8 cellular contexts compared by ENCODE assay signal in the genomic region with DNA sequence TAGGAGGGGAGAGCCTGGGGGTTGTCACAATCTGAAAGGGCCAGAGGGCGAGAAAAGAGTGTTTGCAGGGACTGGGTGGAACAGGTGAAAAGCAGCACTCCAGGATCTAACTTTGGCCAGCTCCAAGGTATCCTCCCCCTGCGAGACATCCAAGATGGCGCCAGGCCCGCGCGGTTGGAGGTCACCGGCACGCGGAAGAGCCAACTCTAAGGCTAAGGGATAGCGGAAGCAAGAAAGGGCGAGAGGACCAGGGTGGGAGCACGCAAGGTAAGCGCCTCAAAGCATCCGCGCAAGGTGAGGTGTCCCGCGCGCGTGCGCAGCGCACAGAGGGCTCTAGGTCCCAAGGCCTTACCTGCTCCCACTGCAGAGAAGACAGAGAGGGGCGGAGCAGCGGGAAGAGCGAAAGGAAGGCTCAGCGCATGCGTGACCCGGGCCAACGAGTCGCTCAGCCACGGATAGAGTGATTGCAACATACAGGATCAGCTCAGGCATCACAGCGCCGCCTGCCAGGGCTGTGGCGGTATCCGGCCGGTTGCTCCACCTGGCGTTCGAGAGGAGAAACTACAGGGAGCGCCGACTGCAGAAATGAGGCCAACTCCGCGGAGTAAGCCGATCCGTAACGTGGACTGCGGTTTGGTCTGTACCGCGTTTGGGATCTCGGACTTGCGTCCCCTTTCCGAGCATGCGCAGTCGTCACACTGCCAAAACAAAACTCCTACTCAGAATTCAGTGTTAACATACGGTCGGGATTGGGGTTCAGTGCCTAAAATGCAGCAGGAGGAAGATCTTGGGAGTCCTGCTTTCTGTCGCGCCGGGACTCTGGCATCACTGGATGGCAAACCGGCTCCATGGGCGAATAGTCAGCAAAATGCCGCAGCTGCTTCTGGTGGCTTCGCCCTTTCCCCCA. TPM values are rescaled to one million over a fixed set of nuclear protein-coding genes. Genes with fewer than 3 reads are reported as not detected.
DNase-seq lines count a peak whose midpoint lies in the region; ATAC-seq lines count a peak whose summit lies in the region.

A gene (minus strand): TSS at position 383 of the 907 bp plus-strand sequence. CDS start 3,469 bp downstream, outside the sequence.

- peak; percentile 99 for DNase-seq in DMS53 (lab: John Stamatoyannopoulos, UW)
- peak; percentile 99 for DNase-seq in OCI-M1 (lab: John Stamatoyannopoulos, UW)
- DNase-seq in activated T-cell treated with anti-CD3 and anti-CD28 coated beads for 24 hours (ENCODE audit: low read depth): peak; percentile 97
- DNase-seq in epidermal melanocyte (ENCODE audit: insufficient read length, low spot score): peak; percentile 92
- peak; percentile 93 to 96 for DNase-seq in stimulated activated CD8-positive, alpha-beta memory T cell treated with anti-CD3 and anti-CD28 coated beads, Interleukin-4, amount 100 ng/mL, for 1 hour (ENCODE audit: low read depth in 2 of 2, low spot score in 1 of 2)

- H3K4me3 Mint-ChIP-seq in IgD-negative memory B cell: peak within 1 kb of the TSS; percentile 87 to 99 (median 99)

- H3K4me3 ChIP-seq in mononuclear cell (ENCODE audit: low read length): peak within 1 kb of the TSS; percentile 65

- peak; percentile 93 for ATAC-seq in GM21529 (IDR thresholded peaks at IDR 0.05; ENCODE audit: unreplicated experiment)

- H3K27me3 Mint-ChIP-seq in IgD-negative memory B cell: peaks cover 26% of the 10 kb centered on the region

- H3K27ac Mint-ChIP-seq in IgD-negative memory B cell: peak within 1 kb of the TSS; percentile 47 to 98 (median 94)

- H3K4me1 Mint-ChIP-seq in IgD-negative memory B cell: peaks cover 0 to 21% (median 13%) of the 10 kb centered on the region in 3 donors

- H3K27me3 ChIP-seq in mononuclear cell (ENCODE audit: insufficient read depth, low read length): peaks cover 21% of the 10 kb centered on the region

- H3K36me3 Mint-ChIP-seq in IgD-negative memory B cell: no peaks in the 10 kb centered on the region

- H3K9me3 Mint-ChIP-seq in IgD-negative memory B cell: peaks cover 0 to 2% (median 0%) of the 10 kb centered on the region in 3 donors

- H3K4me1 ChIP-seq in mononuclear cell (ENCODE audit: insufficient read depth, low read length): peaks cover 25% of the 10 kb centered on the region

- H3K9me3 ChIP-seq in mononuclear cell (ENCODE audit: low read depth, low read length): no peaks in the 10 kb centered on the region

RNA-seq across cellular contexts. Expression of the gene that starts here (rescaled TPM):
- polyA plus RNA-seq in IgD-negative memory B cell: 707 TPM
- total RNA-seq in mononuclear cell: 149 TPM

Comparison
In these comparisons a context has a peak if more than half of its experiments do, and no peak if none do; other contexts are left out.
1. Peak in every context shown above with its lines: DNase-seq, ATAC-seq and H3K4me3 ChIP-seq.